In the genomic region with DNA sequence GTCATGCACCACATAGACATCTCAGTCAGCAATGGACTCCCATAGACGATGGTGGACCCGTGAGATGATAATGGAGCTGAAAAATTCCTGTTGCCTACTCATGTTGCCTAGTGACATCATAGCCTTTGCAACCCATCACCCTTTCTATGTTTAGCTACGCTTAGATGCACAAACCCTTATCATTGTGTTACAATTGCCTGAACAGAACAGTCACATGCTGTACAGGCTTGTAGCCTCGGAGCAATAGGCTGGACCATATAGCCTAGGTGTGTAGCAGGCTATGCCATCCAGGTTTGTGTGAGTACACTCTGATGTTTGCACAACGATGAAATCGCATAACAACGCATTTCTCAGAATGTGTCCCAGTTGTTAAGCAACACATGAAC, we compare ENCODE assay signal across 1 cellular context.
TF ChIP-seq lines count a peak whose summit lies in the region.

No MANE protein-coding gene starts in this region.

TF ChIP-seq in IMR-90, 13 proteins besides CTCF, POLR2A, EP300 and RAD21:
- TF ChIP-seq BHLHE40 (IDR thresholded peaks at IDR 0.05; ENCODE audit: low read depth, low read length) = no peak
